ENCODE assay signal across 1 cellular context in the genomic region with DNA sequence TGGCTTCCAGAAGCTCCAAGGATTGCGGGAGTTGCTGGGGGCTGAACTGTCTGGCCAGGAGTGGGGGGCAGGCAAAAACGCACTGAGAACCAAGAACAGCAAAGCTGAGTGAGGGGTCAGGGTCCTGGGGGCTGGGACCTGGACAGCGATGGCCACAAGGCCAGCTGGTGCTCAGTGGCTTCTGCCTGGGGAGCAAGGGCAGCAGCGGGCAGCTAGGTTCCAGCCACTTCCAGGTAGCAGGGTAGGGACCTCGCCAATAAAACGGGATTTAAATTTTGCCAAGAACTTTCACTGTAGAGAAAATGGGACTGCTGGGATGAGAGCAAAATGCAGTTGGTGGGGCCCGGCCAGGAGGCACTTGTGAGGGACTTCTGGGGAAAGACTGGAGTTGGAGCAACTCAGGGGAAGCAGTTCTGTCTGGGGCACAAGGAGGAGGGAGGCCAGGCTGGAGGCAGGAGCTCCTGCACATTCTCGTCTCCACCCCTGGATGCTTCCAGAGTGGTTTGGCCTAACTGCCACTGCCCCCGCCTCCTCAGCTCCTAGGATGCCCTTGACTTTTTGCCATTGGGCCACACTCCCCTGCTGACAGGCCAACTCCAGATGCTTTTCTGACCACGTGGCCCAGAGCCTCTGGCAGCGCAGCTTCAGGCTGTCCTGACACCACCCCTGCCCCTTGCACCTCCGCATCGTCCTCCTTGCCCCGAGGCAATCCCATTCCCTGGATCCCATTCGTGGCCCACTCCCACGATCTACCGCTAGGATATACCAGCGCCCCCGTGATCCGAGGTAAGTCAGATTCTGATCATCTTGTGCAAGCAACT.
TF ChIP-seq lines count a peak whose summit lies in the region.

No MANE protein-coding gene starts in this region.

TF ChIP-seq in A549, 52 proteins besides CTCF, POLR2A, EP300 and RAD21 (continued from another document):
- TF ChIP-seq HOXB13 (CRISPR knock-in tag; IDR thresholded peaks at IDR 0.05; ENCODE audit: low read depth) (no peak), POLR2AphosphoS2 (conservative IDR thresholded peaks at IDR 0.05; ENCODE audit: low read length) (no peak), TFCP2L1 (CRISPR knock-in tag; IDR thresholded peaks at IDR 0.05) (no peak)
- TF ChIP-seq, protein P1, sequence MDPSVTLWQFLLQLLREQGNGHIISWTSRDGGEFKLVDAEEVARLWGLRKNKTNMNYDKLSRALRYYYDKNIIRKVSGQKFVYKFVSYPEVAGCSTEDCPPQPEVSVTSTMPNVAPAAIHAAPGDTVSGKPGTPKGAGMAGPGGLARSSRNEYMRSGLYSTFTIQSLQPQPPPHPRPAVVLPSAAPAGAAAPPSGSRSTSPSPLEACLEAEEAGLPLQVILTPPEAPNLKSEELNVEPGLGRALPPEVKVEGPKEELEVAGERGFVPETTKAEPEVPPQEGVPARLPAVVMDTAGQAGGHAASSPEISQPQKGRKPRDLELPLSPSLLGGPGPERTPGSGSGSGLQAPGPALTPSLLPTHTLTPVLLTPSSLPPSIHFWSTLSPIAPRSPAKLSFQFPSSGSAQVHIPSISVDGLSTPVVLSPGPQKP (IDR thresholded peaks at IDR 0.05; ENCODE audit: low read depth, low read length) = no peak
- TF ChIP-seq, protein P2, sequence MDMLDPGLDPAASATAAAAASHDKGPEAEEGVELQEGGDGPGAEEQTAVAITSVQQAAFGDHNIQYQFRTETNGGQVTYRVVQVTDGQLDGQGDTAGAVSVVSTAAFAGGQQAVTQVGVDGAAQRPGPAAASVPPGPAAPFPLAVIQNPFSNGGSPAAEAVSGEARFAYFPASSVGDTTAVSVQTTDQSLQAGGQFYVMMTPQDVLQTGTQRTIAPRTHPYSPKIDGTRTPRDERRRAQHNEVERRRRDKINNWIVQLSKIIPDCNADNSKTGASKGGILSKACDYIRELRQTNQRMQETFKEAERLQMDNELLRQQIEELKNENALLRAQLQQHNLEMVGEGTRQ (IDR thresholded peaks at IDR 0.05) = no peak
- TF ChIP-seq, protein P3, sequence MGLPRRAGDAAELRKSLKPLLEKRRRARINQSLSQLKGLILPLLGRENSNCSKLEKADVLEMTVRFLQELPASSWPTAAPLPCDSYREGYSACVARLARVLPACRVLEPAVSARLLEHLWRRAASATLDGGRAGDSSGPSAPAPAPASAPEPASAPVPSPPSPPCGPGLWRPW (IDR thresholded peaks at IDR 0.05) = no peak
